10 cellular contexts compared by ENCODE assay signal in the genomic region with DNA sequence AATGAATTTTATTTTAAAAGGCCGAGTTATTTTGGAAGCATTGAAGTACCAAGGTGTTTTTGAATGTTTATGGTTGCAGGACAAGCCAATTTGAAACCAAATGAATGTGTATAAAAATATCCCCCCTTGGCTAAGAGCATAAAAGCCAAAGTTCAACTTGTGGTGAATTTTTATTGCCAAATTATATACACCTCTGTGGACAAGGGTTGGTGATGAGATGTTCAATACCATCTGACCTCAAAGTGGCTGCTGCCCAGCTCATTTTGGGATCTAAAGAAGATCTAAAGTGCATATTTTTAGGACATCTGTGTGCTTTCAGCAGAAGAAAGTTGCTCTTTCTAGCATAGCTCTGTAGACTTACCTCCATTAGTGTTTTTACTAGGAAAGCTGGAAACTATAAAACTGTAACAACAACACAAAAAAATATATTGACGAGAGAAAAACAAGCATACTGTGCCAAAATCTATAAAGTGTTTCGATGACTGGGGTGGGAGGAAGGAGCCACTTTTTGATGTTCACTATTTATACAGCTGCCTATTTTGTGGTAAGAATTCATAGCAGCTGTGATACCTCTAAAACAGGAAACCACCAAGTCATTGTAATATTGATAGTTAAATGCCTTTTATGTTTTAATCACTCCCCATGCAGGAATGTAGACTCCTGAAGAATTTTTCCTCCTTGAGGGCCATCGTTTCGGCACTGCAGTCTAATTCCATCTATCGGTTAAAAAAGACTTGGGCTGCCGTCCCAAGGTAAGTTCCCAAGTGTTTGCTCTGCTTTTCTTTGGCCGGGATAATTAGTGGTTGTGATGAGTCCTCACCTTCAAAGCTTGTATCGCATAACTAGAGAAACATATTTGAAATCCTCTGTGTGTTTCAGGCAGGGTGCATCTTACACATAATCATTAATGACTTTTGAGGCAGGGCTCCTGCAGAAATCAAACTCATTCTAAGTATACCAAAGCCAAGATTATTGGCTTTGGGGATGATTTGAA.
A peak's percentile ranks its signal among the peaks of the same experiment; 100 is the strongest.
DNase-seq lines count a peak whose midpoint lies in the region; ATAC-seq and TF ChIP-seq lines count a peak whose summit lies in the region.
"Had no signal": no experiment of that assay in that cellular context is flagged by ENCODE, and none has a peak within 500 bp of the region (broad histone marks: within the 10 kb centered on the region; RNA-seq: fewer than 3 reads in every experiment).

No MANE protein-coding gene starts in this region.

- peaks cover 39% of the 10 kb centered on the region for H3K4me1 Mint-ChIP-seq in activated T-cell treated with anti-CD3 and anti-CD28 coated beads, Interleukin-2, amount 50 U/mL, for 4 hours (ENCODE audit: low read depth)
- H3K4me1 Mint-ChIP-seq in T-helper 17 cell, result peaks cover 36% of the 10 kb centered on the region

- peaks cover 7 to 28% of the 10 kb centered on the region in 2 donors for H3K4me1 ChIP-seq in thoracic aorta (ENCODE audit: control insufficient read depth in 1 of 2, low read depth in 2 of 2)

- H3K27ac ChIP-seq in thoracic aorta, result peak overlapping the region; percentile 63 to 64
- H3K27ac ChIP-seq: SJSA1 had no signal

- peak overlapping the region; percentile 54 for H3K4me3 Mint-ChIP-seq in activated T-cell treated with anti-CD3 and anti-CD28 coated beads, Interleukin-2, amount 50 U/mL, for 4 hours
- H3K4me3 Mint-ChIP-seq in T-helper 17 cell, result peak overlapping the region; percentile 77

- H3K9me3 Mint-ChIP-seq in activated T-cell treated with anti-CD3 and anti-CD28 coated beads, Interleukin-2, amount 50 U/mL, for 4 hours, result no peaks in the 10 kb centered on the region

- no peaks in the 10 kb centered on the region for H3K27me3 ChIP-seq in thoracic aorta (replicated peaks; ENCODE audit: insufficient read depth)
- H3K27me3 ChIP-seq: SJSA1 had no signal

- peak; percentile 34 to 52 for ATAC-seq in activated T-cell treated with anti-CD3 and anti-CD28 coated beads, Interleukin-2, amount 50 U/mL, for 4 hours
- ATAC-seq in T-helper 17 cell (peak; percentile 85), thoracic aorta (ENCODE audit: insufficient number of reproducible peaks, low FRiP score, low read depth) (no peak), GM21737 (IDR thresholded peaks at IDR 0.05; ENCODE audit: unreplicated experiment) (no peak), HG03565 (IDR thresholded peaks at IDR 0.05; ENCODE audit: unreplicated experiment) (no peak)

- TF ChIP-seq CTCF in fibroblast of villous mesenchyme (IDR thresholded peaks at IDR 0.05; ENCODE audit: insufficient read depth, low read depth, low read length), result no peak
- TF ChIP-seq CTCF in thoracic aorta (IDR thresholded peaks at IDR 0.05), result no peak

- H3K27ac Mint-ChIP-seq in T-helper 17 cell, result peak overlapping the region; percentile 61

- no peaks in the 10 kb centered on the region for H3K36me3 ChIP-seq in thoracic aorta

- H3K36me3 Mint-ChIP-seq in activated T-cell treated with anti-CD3 and anti-CD28 coated beads, Interleukin-2, amount 50 U/mL, for 4 hours (ENCODE audit: insufficient read depth), result peaks cover 3% of the 10 kb centered on the region
- peaks cover 2% of the 10 kb centered on the region for H3K36me3 Mint-ChIP-seq in T-helper 17 cell (ENCODE audit: low read depth)

- H3K27me3 Mint-ChIP-seq in activated T-cell treated with anti-CD3 and anti-CD28 coated beads, Interleukin-2, amount 50 U/mL, for 4 hours (ENCODE audit: low read depth), result no peaks in the 10 kb centered on the region
- H3K27me3 Mint-ChIP-seq in T-helper 17 cell, result peaks cover 13% of the 10 kb centered on the region

- H3K9me3 ChIP-seq in T-helper 17 cell (ENCODE audit: control insufficient read depth, low read length, poor library complexity, severe bottlenecking), result no peaks in the 10 kb centered on the region
- H3K9me3 ChIP-seq in thoracic aorta, result no peaks in the 10 kb centered on the region
- H3K9me3 ChIP-seq: SJSA1 had no signal

- DNase-seq in activated T-cell treated with anti-CD3 and anti-CD28 coated beads, Interleukin-2, amount 50 U/mL, for 4 hours, result no peak
- no peak for DNase-seq in activated T-cell treated with anti-CD3 and anti-CD28 coated beads, Interleukin-2, amount 50 U/mL, for 48 hours
- no peak for DNase-seq in T-helper 17 cell
- peak; percentile 72 for DNase-seq in fibroblast of villous mesenchyme (ENCODE audit: low read depth)
- no peak for DNase-seq in thoracic aorta (ENCODE audit: low spot score)
- no peak for DNase-seq in HCEC 1CT
- DNase-seq: activated CD4-positive, alpha-beta T cell treated with anti-CD3 and anti-CD28 coated beads for 48 hours had no signal

- H3K4me3 ChIP-seq in fibroblast of villous mesenchyme (ENCODE audit: low read depth, low read length) (no peak overlapping the region), thoracic aorta (no peak overlapping the region)
- H3K4me3 ChIP-seq: SJSA1 had no signal

Comparison
In these comparisons a context has a peak if more than half of its experiments do, and no peak if none do; other contexts are left out.
1. ATAC-seq: peak in activated T-cell treated with anti-CD3 and anti-CD28 coated beads, Interleukin-2, amount 50 U/mL, for 4 hours (2 of 2) and T-helper 17 cell (single experiment); none in thoracic aorta (single experiment), GM21737 (single experiment) and HG03565 (single experiment).